In genomic region chr2:39879001-39879400, GRCh38 we compare ENCODE assay signal across 8 cellular contexts.
A peak's percentile ranks its signal among the peaks of the same experiment; 100 is the strongest.
DNase-seq lines count a peak whose midpoint lies in the region; ATAC-seq, FAIRE-seq and TF ChIP-seq lines count a peak whose summit lies in the region.
"Not testable (repeated sequence)": the region's sequence is repeated elsewhere in the genome, so short reads cannot be mapped to it uniquely, and the experiment has no call there.

No MANE protein-coding gene starts in this region.

- H3K79me2 ChIP-seq in K562 (ENCODE audit: control insufficient read depth, insufficient read depth, low read length); HepG2 (ENCODE audit: insufficient read depth, low read length); neural progenitor cell (ENCODE audit: low read depth): not testable (repeated sequence)

- H3K9me3 ChIP-seq in HEK293 (ENCODE audit: control insufficient read depth, insufficient read depth, low read depth, low read length); K562 (replicated peaks; ENCODE audit: control insufficient read depth, insufficient read depth, low read depth, low read length); HepG2 (ENCODE audit: low read length); neural progenitor cell (ENCODE audit: low read depth): not testable (repeated sequence)

- H3K9me1 ChIP-seq in K562 (ENCODE audit: control insufficient read depth, insufficient read depth, low read length), result not testable (repeated sequence)

- POLR2A ChIA-PET in HEK293 (lab: Yijun Ruan, JAX); K562 (lab: Yijun Ruan, JAX); HepG2 (lab: Yijun Ruan, JAX): not testable (repeated sequence)

- H3K9me3 Mint-ChIP-seq in activated T-helper 1 cell treated with anti-CD3 and anti-CD28 coated beads, Interleukin-12 subunit alpha, Interleukin-12 subunit beta, Interleukin-2, Interleukin-4 antibody, amounts not matched to agents 30 ng/mL and 10 ng/mL and 1 ng/mL, durations not matched to agents 14 hours and 24 hours and 36 hours; neural progenitor cell: not testable (repeated sequence)
- peaks cover 12% of the 10 kb centered on the region for H3K9me3 Mint-ChIP-seq in activated naive CD4-positive, alpha-beta T cell treated with anti-CD3 and anti-CD28 coated beads, Interleukin-2, amount 50 U/mL, for 24 hours

- TF ChIP-seq POLR2A in K562 (conservative IDR thresholded peaks at IDR 0.05); HepG2 (IDR thresholded peaks at IDR 0.05; ENCODE audit: insufficient read depth in 1 of 2, low read depth in 2 of 2, low read length in 2 of 2): not testable (repeated sequence)

- FAIRE-seq in K562 (lab: Jason Lieb, UNC); HepG2 (lab: Jason Lieb, UNC): not testable (repeated sequence)
- FAIRE-seq in urothelium cell line (lab: Jason Lieb, UNC), result peak; percentile 86

- not testable (repeated sequence) for H3F3A ChIP-seq in neural progenitor cell (ENCODE audit: low read depth)

- not testable (repeated sequence) for BruUV-seq in K562 (replicated peaks; lab: Mats Ljungman, UMichigan); HepG2 (replicated peaks; lab: Mats Ljungman, UMichigan)

- H3K4me3 Mint-ChIP-seq in activated T-helper 1 cell treated with anti-CD3 and anti-CD28 coated beads, Interleukin-12 subunit alpha, Interleukin-12 subunit beta, Interleukin-2, Interleukin-4 antibody, amounts not matched to agents 30 ng/mL and 10 ng/mL and 1 ng/mL, durations not matched to agents 14 hours and 24 hours and 36 hours; activated naive CD4-positive, alpha-beta T cell treated with anti-CD3 and anti-CD28 coated beads, Interleukin-2, amount 50 U/mL, for 24 hours: not testable (repeated sequence)
- peak overlapping the region; percentile 39 for H3K4me3 Mint-ChIP-seq in neural progenitor cell

- peak overlapping the region; percentile 10 for H3K27ac Mint-ChIP-seq in activated T-helper 1 cell treated with anti-CD3 and anti-CD28 coated beads, Interleukin-12 subunit alpha, Interleukin-12 subunit beta, Interleukin-2, Interleukin-4 antibody, amounts not matched to agents 30 ng/mL and 10 ng/mL and 1 ng/mL, durations not matched to agents 14 hours and 24 hours and 36 hours
- H3K27ac Mint-ChIP-seq in activated naive CD4-positive, alpha-beta T cell treated with anti-CD3 and anti-CD28 coated beads, Interleukin-2, amount 50 U/mL, for 24 hours, result peak overlapping the region; percentile 26
- H3K27ac Mint-ChIP-seq in neural progenitor cell, result not testable (repeated sequence)

- not testable (repeated sequence) for H2AFZ ChIP-seq in K562 (ENCODE audit: low read depth, low read length); HepG2 (ENCODE audit: low read length); neural progenitor cell (replicated peaks)

- intact Hi-C loops in activated T-helper 1 cell treated with anti-CD3 and anti-CD28 coated beads, Interleukin-12 subunit alpha, Interleukin-12 subunit beta, Interleukin-2, Interleukin-4 antibody, amounts not matched to agents 30 ng/mL and 10 ng/mL and 1 ng/mL, durations not matched to agents 14 hours and 24 hours and 36 hours (cut with micrococcal nuclease); K562 (cut with micrococcal nuclease); HepG2 (cut with micrococcal nuclease; ENCODE audit: unreplicated experiment): not testable (repeated sequence)

- WGBS in K562 (ENCODE audit: insufficient coverage, low coverage, missing lambda C conversion rate), result 0% methylated on average over 2 of the region's 2 CpGs
- 2% methylated on average over 2 of the region's 2 CpGs for WGBS in HepG2 (ENCODE audit: low lambda C conversion rate)

- TF ChIP-seq RAD21 in K562 (CRISPR knock-in tag; conservative IDR thresholded peaks at IDR 0.05 in 1 of 2, IDR thresholded peaks at IDR 0.05 in 1 of 2); HepG2 (CRISPR knock-in tag; IDR thresholded peaks at IDR 0.05): not testable (repeated sequence)

- H4K20me1 ChIP-seq in K562 (replicated peaks; ENCODE audit: control insufficient read depth, insufficient read depth, low read length); HepG2 (ENCODE audit: insufficient read depth, low read length); neural progenitor cell (ENCODE audit: low read depth): not testable (repeated sequence)

- not testable (repeated sequence) for H3K4me2 ChIP-seq in K562 (ENCODE audit: insufficient read depth, low read length); HepG2 (ENCODE audit: low read depth, low read length); neural progenitor cell

- not testable (repeated sequence) for H3K27me3 Mint-ChIP-seq in activated T-helper 1 cell treated with anti-CD3 and anti-CD28 coated beads, Interleukin-12 subunit alpha, Interleukin-12 subunit beta, Interleukin-2, Interleukin-4 antibody, amounts not matched to agents 30 ng/mL and 10 ng/mL and 1 ng/mL, durations not matched to agents 14 hours and 24 hours and 36 hours (ENCODE audit: insufficient read depth); activated naive CD4-positive, alpha-beta T cell treated with anti-CD3 and anti-CD28 coated beads, Interleukin-2, amount 50 U/mL, for 24 hours; neural progenitor cell (ENCODE audit: insufficient read depth, low read depth)

- TF ChIP-seq EP300 in K562 (IDR thresholded peaks at IDR 0.05; ENCODE audit: low read length); HepG2 (IDR thresholded peaks at IDR 0.05; ENCODE audit: low read depth in 2 of 2, low read length in 2 of 2); HepG2 (CRISPR knock-in tag; IDR thresholded peaks at IDR 0.05; ENCODE audit: borderline replicate concordance): not testable (repeated sequence)

- not testable (repeated sequence) for TF ChIP-seq CTCF in HEK293 (tag by site-specific recombination; IDR thresholded peaks at IDR 0.05); K562 (IDR thresholded peaks at IDR 0.05 in 2 of 3, conservative IDR thresholded peaks at IDR 0.05 in 1 of 3; ENCODE audit: insufficient read depth in 2 of 3, low read depth in 1 of 3, low read length in 3 of 3); HepG2 (CRISPR knock-in tag; IDR thresholded peaks at IDR 0.05); neural progenitor cell (IDR thresholded peaks at IDR 0.05)

- DNase-seq in activated T-helper 1 cell treated with anti-CD3 and anti-CD28 coated beads, Interleukin-12 subunit alpha, Interleukin-12 subunit beta, Interleukin-2, Interleukin-4 antibody, amounts not matched to agents 30 ng/mL and 10 ng/mL and 1 ng/mL, durations not matched to agents 14 hours and 24 hours and 36 hours (ENCODE audit: low spot score); K562 (ENCODE audit: extremely low read depth in 1 of 4, low spot score in 3 of 4); HepG2 (ENCODE audit: low spot score); neural progenitor cell (ENCODE audit: low spot score); urothelium cell line (ENCODE audit: low spot score): not testable (repeated sequence)

- ATAC-seq in SK-N-SH treated with all-trans-retinoic acid at 6 μM for 48 hours, K562, HepG2: not testable (repeated sequence)

- H3K36me3 Mint-ChIP-seq in activated T-helper 1 cell treated with anti-CD3 and anti-CD28 coated beads, Interleukin-12 subunit alpha, Interleukin-12 subunit beta, Interleukin-2, Interleukin-4 antibody, amounts not matched to agents 30 ng/mL and 10 ng/mL and 1 ng/mL, durations not matched to agents 14 hours and 24 hours and 36 hours (ENCODE audit: low read depth); activated naive CD4-positive, alpha-beta T cell treated with anti-CD3 and anti-CD28 coated beads, Interleukin-2, amount 50 U/mL, for 24 hours; neural progenitor cell: not testable (repeated sequence)

- not testable (repeated sequence) for H3K4me1 Mint-ChIP-seq in activated T-helper 1 cell treated with anti-CD3 and anti-CD28 coated beads, Interleukin-12 subunit alpha, Interleukin-12 subunit beta, Interleukin-2, Interleukin-4 antibody, amounts not matched to agents 30 ng/mL and 10 ng/mL and 1 ng/mL, durations not matched to agents 14 hours and 24 hours and 36 hours (ENCODE audit: low read depth); activated naive CD4-positive, alpha-beta T cell treated with anti-CD3 and anti-CD28 coated beads, Interleukin-2, amount 50 U/mL, for 24 hours; neural progenitor cell

- H3K4me3 ChIP-seq in HEK293 (ENCODE audit: low read depth, low read length); K562; HepG2 (replicated peaks in 1 of 3; ENCODE audit: insufficient read depth in 1 of 3, low read depth in 2 of 3, low read length in 3 of 3); neural progenitor cell: not testable (repeated sequence)

- not testable (repeated sequence) for H3K27me3 ChIP-seq in K562 (ENCODE audit: control insufficient read depth in 2 of 2, insufficient read depth in 2 of 2, low read length in 2 of 2); HepG2 (ENCODE audit: control insufficient read depth in 1 of 2, insufficient read depth in 2 of 2, low read length in 2 of 2); neural progenitor cell

- not testable (repeated sequence) for H3K36me3 ChIP-seq in HEK293 (ENCODE audit: control insufficient read depth in 2 of 2, insufficient read depth in 1 of 2, low read length in 2 of 2); K562 (ENCODE audit: control insufficient read depth, insufficient read depth, low read length); HepG2 (replicated peaks in 1 of 2; ENCODE audit: control insufficient read depth in 1 of 2, insufficient read depth in 2 of 2, low read length in 2 of 2); neural progenitor cell

- not testable (repeated sequence) for H3K4me1 ChIP-seq in HEK293 (ENCODE audit: control insufficient read depth, insufficient read depth, low read length); K562 (replicated peaks in 1 of 2; ENCODE audit: control insufficient read depth in 2 of 2, insufficient read depth in 2 of 2, low read length in 2 of 2); HepG2 (ENCODE audit: insufficient read depth, low read length); neural progenitor cell

- CTCF ChIA-PET in HEK293 (lab: Yijun Ruan, JAX); K562 (lab: Yijun Ruan, JAX; ENCODE audit: low intra/inter-chr PET ratio); HepG2 (lab: Yijun Ruan, JAX; ENCODE audit: low intra/inter-chr PET ratio, low total read pairs): not testable (repeated sequence)

- H3K27ac ChIP-seq in HEK293 (ENCODE audit: extremely low read depth, low read depth, low read length); K562 (ENCODE audit: extremely low read depth, low read depth, low read length); HepG2 (ENCODE audit: extremely low read length, insufficient read depth, low read length); neural progenitor cell: not testable (repeated sequence)

- in situ Hi-C loops in K562 (cut with MboI); HepG2 (cut with HindIII; ENCODE audit: extremely low pct_ligation_motif_present, low pct_unique_long_range_greater_than_20kb): not testable (repeated sequence)

- not testable (repeated sequence) for H3K9ac ChIP-seq in K562 (ENCODE audit: insufficient read depth in 1 of 2, low read depth in 2 of 2, low read length in 2 of 2); HepG2 (ENCODE audit: insufficient read depth, low read depth, low read length); neural progenitor cell
